8 cellular contexts compared by ENCODE assay signal in the genomic region with DNA sequence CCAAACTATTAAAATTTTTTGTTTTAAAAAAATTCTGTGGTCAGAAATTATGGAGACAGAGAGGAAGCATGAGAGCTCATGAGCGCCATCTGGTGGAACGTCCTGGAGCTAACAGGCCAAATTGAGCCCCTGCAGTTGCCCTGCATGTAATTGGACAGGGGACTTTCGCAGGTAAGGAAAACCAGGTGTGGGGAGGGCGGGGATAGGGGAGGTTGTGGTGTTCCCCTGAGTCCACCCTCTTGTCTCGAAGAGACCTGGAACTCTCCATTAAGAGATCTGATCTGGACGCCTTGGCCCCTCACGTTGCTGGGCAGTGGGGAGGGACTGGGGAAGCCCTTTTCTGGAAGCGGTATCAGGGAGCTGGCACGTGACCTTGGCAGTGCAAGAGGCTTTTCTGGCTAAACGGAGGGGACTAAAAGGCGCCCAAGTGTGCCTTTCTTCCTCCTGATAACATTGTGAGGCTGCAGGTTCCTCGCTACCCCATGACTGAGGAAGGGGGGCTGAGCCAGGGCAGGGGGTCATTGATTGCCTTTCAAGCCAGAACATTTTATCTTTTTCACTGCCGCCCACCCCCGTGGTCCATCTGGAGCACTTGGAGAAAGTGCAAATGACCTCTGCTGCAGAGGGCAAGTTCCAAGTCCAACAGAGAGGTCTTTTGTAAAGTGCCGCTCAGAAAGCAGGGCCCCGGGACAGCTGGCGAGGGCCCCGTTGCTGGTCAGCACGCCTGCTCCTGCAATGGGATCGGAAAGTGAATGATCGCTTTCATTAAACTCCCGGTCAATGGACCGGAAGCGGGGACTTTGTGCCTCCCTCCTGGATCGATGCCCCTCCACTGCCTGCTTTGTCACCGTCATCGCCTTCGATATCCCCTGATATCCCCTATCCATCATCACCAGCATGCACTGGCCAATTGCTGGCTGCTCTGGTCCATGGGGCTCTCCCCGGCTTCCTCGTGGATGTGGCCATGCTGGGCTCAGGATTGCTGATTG. TPM values are rescaled to one million over a fixed set of nuclear protein-coding genes. Genes with fewer than 3 reads are reported as not detected.
DNase-seq lines count a peak whose midpoint lies in the region; ATAC-seq and TF ChIP-seq lines count a peak whose summit lies in the region.

No MANE protein-coding gene starts in this region.

- ATAC-seq in natural killer cell (peak in 1 of 3 donors; percentile 70), memory B cell (ENCODE audit: low read depth) (peak; percentile 34), HG02938 (IDR thresholded peaks at IDR 0.05; ENCODE audit: unreplicated experiment) (no peak)
- ATAC-seq in natural killer cell treated with Interleukin-12 subunit alpha and Interleukin-12 subunit beta and Interleukin-15 and Interleukin-18, amount 100 ng/mL, for 72 hours: no peak
- peak; percentile 51 for ATAC-seq in activated CD8-positive, alpha-beta T cell treated with anti-CD3 and anti-CD28 coated beads, Interleukin-2, amount 10 ng/mL, durations not matched to agents 7 days and 5 days
- peak; percentile 45 to 59 for ATAC-seq in stimulated activated naive B cell treated with anti-CD40 and anti-IgM and Interleukin-4, amounts not matched to agents 10 μg/mL and 1 μg/mL and 100 μg/mL, for 72 hours (replicated peaks)

- H3K4me3 Mint-ChIP-seq in natural killer cell (no peak overlapping the region), endothelial cell (ENCODE audit: unreplicated experiment) (no peak overlapping the region), memory B cell (no peak overlapping the region)
- H3K4me3 Mint-ChIP-seq in natural killer cell treated with Interleukin-12 subunit alpha and Interleukin-12 subunit beta and Interleukin-15 and Interleukin-18, amount 100 ng/mL, for 72 hours: no peak overlapping the region
- no peak overlapping the region for H3K4me3 Mint-ChIP-seq in activated CD8-positive, alpha-beta T cell treated with anti-CD3 and anti-CD28 coated beads, Interleukin-2, amount 10 ng/mL, durations not matched to agents 7 days and 5 days
- no peak overlapping the region for H3K4me3 Mint-ChIP-seq in stimulated activated naive B cell treated with anti-CD40 and anti-IgM and Interleukin-4, amounts not matched to agents 10 μg/mL and 1 μg/mL and 100 μg/mL, for 72 hours

- POLR2A ChIA-PET in activated CD8-positive, alpha-beta T cell treated with anti-CD3 and anti-CD28 coated beads, Interleukin-2, amount 10 ng/mL, durations not matched to agents 7 days and 5 days (lab: Charles Lee): no interaction called here

- intact Hi-C loops in natural killer cell (cut with micrococcal nuclease): no loop called here

- H3K27ac Mint-ChIP-seq in natural killer cell (no peak overlapping the region), endothelial cell (ENCODE audit: unreplicated experiment) (no peak overlapping the region), memory B cell (no peak overlapping the region)
- no peak overlapping the region for H3K27ac Mint-ChIP-seq in natural killer cell treated with Interleukin-12 subunit alpha and Interleukin-12 subunit beta and Interleukin-15 and Interleukin-18, amount 100 ng/mL, for 72 hours
- H3K27ac Mint-ChIP-seq in activated CD8-positive, alpha-beta T cell treated with anti-CD3 and anti-CD28 coated beads, Interleukin-2, amount 10 ng/mL, durations not matched to agents 7 days and 5 days: no peak overlapping the region
- no peak overlapping the region for H3K27ac Mint-ChIP-seq in stimulated activated naive B cell treated with anti-CD40 and anti-IgM and Interleukin-4, amounts not matched to agents 10 μg/mL and 1 μg/mL and 100 μg/mL, for 72 hours

- H3K27me3 Mint-ChIP-seq in natural killer cell (ENCODE audit: low read depth in 2 of 2) (peaks cover 0 to 16% of the 10 kb centered on the region in 2 donors), endothelial cell (ENCODE audit: unreplicated experiment) (peaks cover 2% of the 10 kb centered on the region), memory B cell (peaks cover 4% of the 10 kb centered on the region)
- H3K27me3 Mint-ChIP-seq in natural killer cell treated with Interleukin-12 subunit alpha and Interleukin-12 subunit beta and Interleukin-15 and Interleukin-18, amount 100 ng/mL, for 72 hours: peaks cover 11 to 15% of the 10 kb centered on the region in 2 donors
- peaks cover 3% of the 10 kb centered on the region for H3K27me3 Mint-ChIP-seq in activated CD8-positive, alpha-beta T cell treated with anti-CD3 and anti-CD28 coated beads, Interleukin-2, amount 10 ng/mL, durations not matched to agents 7 days and 5 days (ENCODE audit: low read depth)
- peaks cover 23 to 25% of the 10 kb centered on the region in 2 donors for H3K27me3 Mint-ChIP-seq in stimulated activated naive B cell treated with anti-CD40 and anti-IgM and Interleukin-4, amounts not matched to agents 10 μg/mL and 1 μg/mL and 100 μg/mL, for 72 hours

- H3K4me1 Mint-ChIP-seq in natural killer cell (no peaks in the 10 kb centered on the region), endothelial cell (ENCODE audit: unreplicated experiment) (no peaks in the 10 kb centered on the region), memory B cell (peaks cover 5% of the 10 kb centered on the region)
- peaks cover 0 to 5% of the 10 kb centered on the region in 2 donors for H3K4me1 Mint-ChIP-seq in natural killer cell treated with Interleukin-12 subunit alpha and Interleukin-12 subunit beta and Interleukin-15 and Interleukin-18, amount 100 ng/mL, for 72 hours (ENCODE audit: low read depth in 2 of 2)
- H3K4me1 Mint-ChIP-seq in activated CD8-positive, alpha-beta T cell treated with anti-CD3 and anti-CD28 coated beads, Interleukin-2, amount 10 ng/mL, durations not matched to agents 7 days and 5 days (ENCODE audit: low read depth): no peaks in the 10 kb centered on the region
- peaks cover 0 to 3% of the 10 kb centered on the region in 2 donors for H3K4me1 Mint-ChIP-seq in stimulated activated naive B cell treated with anti-CD40 and anti-IgM and Interleukin-4, amounts not matched to agents 10 μg/mL and 1 μg/mL and 100 μg/mL, for 72 hours

- DNase-seq in natural killer cell: peak; percentile 26
- DNase-seq in natural killer cell treated with Interleukin-12 subunit alpha and Interleukin-12 subunit beta and Interleukin-15 and Interleukin-18, amount 100 ng/mL, for 72 hours (ENCODE audit: low spot score): no peak
- DNase-seq in NCI-H2196 (lab: John Stamatoyannopoulos, UW; ENCODE audit: unreplicated experiment): peak; percentile 68
- peak; percentile 64 for DNase-seq in activated CD8-positive, alpha-beta T cell treated with anti-CD3 and anti-CD28 coated beads, Interleukin-2, amount 10 ng/mL, durations not matched to agents 7 days and 5 days
- DNase-seq in endothelial cell (ENCODE audit: low spot score): peak; percentile 71
- peak; percentile 41 to 60 for DNase-seq in memory B cell (ENCODE audit: low spot score in 2 of 2)
- peak; percentile 6 for DNase-seq in stimulated activated naive B cell treated with anti-CD40 and anti-IgM and Interleukin-4, amounts not matched to agents 10 μg/mL and 1 μg/mL and 100 μg/mL, for 72 hours

- H3K36me3 Mint-ChIP-seq in natural killer cell (no peaks in the 10 kb centered on the region), endothelial cell (ENCODE audit: low read depth, unreplicated experiment) (no peaks in the 10 kb centered on the region), memory B cell (no peaks in the 10 kb centered on the region)
- H3K36me3 Mint-ChIP-seq in natural killer cell treated with Interleukin-12 subunit alpha and Interleukin-12 subunit beta and Interleukin-15 and Interleukin-18, amount 100 ng/mL, for 72 hours: no peaks in the 10 kb centered on the region
- no peaks in the 10 kb centered on the region for H3K36me3 Mint-ChIP-seq in activated CD8-positive, alpha-beta T cell treated with anti-CD3 and anti-CD28 coated beads, Interleukin-2, amount 10 ng/mL, durations not matched to agents 7 days and 5 days (ENCODE audit: low read depth)
- H3K36me3 Mint-ChIP-seq in stimulated activated naive B cell treated with anti-CD40 and anti-IgM and Interleukin-4, amounts not matched to agents 10 μg/mL and 1 μg/mL and 100 μg/mL, for 72 hours: no peaks in the 10 kb centered on the region

- TF ChIP-seq CTCF in natural killer cell (IDR thresholded peaks at IDR 0.05) (peak; percentile 76), endothelial cell (IDR thresholded peaks at IDR 0.05; ENCODE audit: unreplicated experiment) (peak; percentile 87)

- no peaks in the 10 kb centered on the region for H3K9me3 Mint-ChIP-seq in natural killer cell
- no peaks in the 10 kb centered on the region for H3K9me3 Mint-ChIP-seq in natural killer cell treated with Interleukin-12 subunit alpha and Interleukin-12 subunit beta and Interleukin-15 and Interleukin-18, amount 100 ng/mL, for 72 hours
- H3K9me3 Mint-ChIP-seq in activated CD8-positive, alpha-beta T cell treated with anti-CD3 and anti-CD28 coated beads, Interleukin-2, amount 10 ng/mL, durations not matched to agents 7 days and 5 days (ENCODE audit: insufficient read depth): no peaks in the 10 kb centered on the region
- no peaks in the 10 kb centered on the region for H3K9me3 Mint-ChIP-seq in endothelial cell (ENCODE audit: unreplicated experiment)
- H3K9me3 Mint-ChIP-seq in memory B cell: no peaks in the 10 kb centered on the region
- H3K9me3 Mint-ChIP-seq in stimulated activated naive B cell treated with anti-CD40 and anti-IgM and Interleukin-4, amounts not matched to agents 10 μg/mL and 1 μg/mL and 100 μg/mL, for 72 hours: no peaks in the 10 kb centered on the region

- CTCF ChIA-PET in activated CD8-positive, alpha-beta T cell treated with anti-CD3 and anti-CD28 coated beads, Interleukin-2, amount 10 ng/mL, durations not matched to agents 7 days and 5 days (lab: Charles Lee): interaction anchor here (0.6 to 5.5 kb wide), 9 partner anchors 8 to 787 kb away, joined by 3 to 82 read pairs (median 13); no protein-coding TSS in a partner anchor

RNA-seq across cellular contexts. Expression of a gene that starts 18.4 kb away (rescaled TPM):
- not detected for total RNA-seq in natural killer cell
- total RNA-seq in natural killer cell treated with Interleukin-12 subunit alpha and Interleukin-12 subunit beta and Interleukin-15 and Interleukin-18, amount 100 ng/mL, for 72 hours: not detected
- total RNA-seq in activated CD8-positive, alpha-beta T cell treated with anti-CD3 and anti-CD28 coated beads, Interleukin-2, amount 10 ng/mL, durations not matched to agents 7 days and 5 days: not detected
- total RNA-seq in endothelial cell (ENCODE audit: unreplicated experiment): not detected

RNA-seq across cellular contexts. Expression of a gene that starts 23.2 kb away (rescaled TPM):
- total RNA-seq in natural killer cell (not detected), endothelial cell (ENCODE audit: unreplicated experiment) (not detected)
- not detected for total RNA-seq in natural killer cell treated with Interleukin-12 subunit alpha and Interleukin-12 subunit beta and Interleukin-15 and Interleukin-18, amount 100 ng/mL, for 72 hours
- total RNA-seq in activated CD8-positive, alpha-beta T cell treated with anti-CD3 and anti-CD28 coated beads, Interleukin-2, amount 10 ng/mL, durations not matched to agents 7 days and 5 days: not detected

RNA-seq across cellular contexts. Expression of a gene that starts 33.6 kb away (rescaled TPM):
- total RNA-seq in natural killer cell (not detected), endothelial cell (ENCODE audit: unreplicated experiment) (not detected)
- total RNA-seq in natural killer cell treated with Interleukin-12 subunit alpha and Interleukin-12 subunit beta and Interleukin-15 and Interleukin-18, amount 100 ng/mL, for 72 hours: not detected
- total RNA-seq in activated CD8-positive, alpha-beta T cell treated with anti-CD3 and anti-CD28 coated beads, Interleukin-2, amount 10 ng/mL, durations not matched to agents 7 days and 5 days: not detected

RNA-seq across cellular contexts. Expression of a gene that starts 58.8 kb away (rescaled TPM):
- total RNA-seq in natural killer cell: not detected
- not detected for total RNA-seq in natural killer cell treated with Interleukin-12 subunit alpha and Interleukin-12 subunit beta and Interleukin-15 and Interleukin-18, amount 100 ng/mL, for 72 hours
- total RNA-seq in activated CD8-positive, alpha-beta T cell treated with anti-CD3 and anti-CD28 coated beads, Interleukin-2, amount 10 ng/mL, durations not matched to agents 7 days and 5 days: not detected
- not detected for total RNA-seq in endothelial cell (ENCODE audit: unreplicated experiment)

Comparison
In these comparisons a context has a peak if more than half of its experiments do, and no peak if none do; other contexts are left out.
1. ATAC-seq: peak in activated CD8-positive, alpha-beta T cell treated with anti-CD3 and anti-CD28 coated beads, Interleukin-2, amount 10 ng/mL, durations not matched to agents 7 days and 5 days (single experiment), memory B cell (single experiment) and stimulated activated naive B cell treated with anti-CD40 and anti-IgM and Interleukin-4, amounts not matched to agents 10 μg/mL and 1 μg/mL and 100 μg/mL, for 72 hours (2 of 2); none in natural killer cell treated with Interleukin-12 subunit alpha and Interleukin-12 subunit beta and Interleukin-15 and Interleukin-18, amount 100 ng/mL, for 72 hours (0 of 2) and HG02938 (single experiment).